Comparison of ENCODE assay signal across 23 cellular contexts in genomic region chr9:94210616-94211603, GRCh38. TPM values are rescaled to one million over a fixed set of nuclear protein-coding genes. Genes with fewer than 3 reads are reported as not detected.
A peak's percentile ranks its signal among the peaks of the same experiment; 100 is the strongest.
DNase-seq lines count a peak whose midpoint lies in the region; ATAC-seq and TF ChIP-seq lines count a peak whose summit lies in the region.
"Had no signal": no experiment of that assay in that cellular context is flagged by ENCODE, and none has a peak within 500 bp of the region (broad histone marks: within the 10 kb centered on the region; RNA-seq: fewer than 3 reads in every experiment).

No MANE protein-coding gene starts in this region.

- H3K4me3 Mint-ChIP-seq in endodermal cell (no peak overlapping the region), T-helper 17 cell (no peak overlapping the region)
- H3K4me3 Mint-ChIP-seq: activated CD4-positive, alpha-beta memory T cell treated with anti-CD3 and anti-CD28 coated beads for 36 hours; CD14-positive monocyte; natural killer cell treated with Interleukin-12 subunit alpha and Interleukin-12 subunit beta and Interleukin-15 and Interleukin-18, amount 100 ng/mL, for 72 hours; WTC11 had no signal

- POLR2A ChIA-PET in A673 (lab: Charles Lee; ENCODE audit: low non-redundant PET) = no interaction called here

- H3K9me3 ChIP-seq in A673 (ENCODE audit: low read depth, low read length, poor library complexity, severe bottlenecking) (peaks cover 6% of the 10 kb centered on the region), GM23248 (ENCODE audit: low read depth) (no peaks in the 10 kb centered on the region), endodermal cell (ENCODE audit: control insufficient read depth, low read length) (no peaks in the 10 kb centered on the region), T-helper 17 cell (ENCODE audit: control insufficient read depth, low read length, poor library complexity, severe bottlenecking) (no peaks in the 10 kb centered on the region)
- H3K9me3 ChIP-seq: adrenal gland, left lung, ovary, right atrium auricular region, upper lobe of right lung had no signal

- intact Hi-C loops in A673 (cut with micrococcal nuclease; ENCODE audit: unreplicated experiment) = loop anchor here (5.0 kb wide), 1 partner anchor 524 kb away; no protein-coding TSS in a partner anchor

- H3K4me1 Mint-ChIP-seq in endodermal cell = peaks cover 10% of the 10 kb centered on the region
- H3K4me1 Mint-ChIP-seq in T-helper 17 cell = peaks cover 4% of the 10 kb centered on the region

- in situ Hi-C loops in GM23248 (cut with MboI) = loop anchor here (10.0 to 25.0 kb wide), 3 partner anchors 196 to 524 kb away; no protein-coding TSS in a partner anchor

- H3K36me3 Mint-ChIP-seq in endodermal cell (ENCODE audit: low read depth) (no peaks in the 10 kb centered on the region), T-helper 17 cell (ENCODE audit: low read depth) (peaks cover 2% of the 10 kb centered on the region)
- H3K36me3 Mint-ChIP-seq: activated CD4-positive, alpha-beta memory T cell treated with anti-CD3 and anti-CD28 coated beads for 36 hours; CD14-positive monocyte; natural killer cell treated with Interleukin-12 subunit alpha and Interleukin-12 subunit beta and Interleukin-15 and Interleukin-18, amount 100 ng/mL, for 72 hours; WTC11 had no signal

- no peaks in the 10 kb centered on the region for H3K79me2 ChIP-seq in GM23248 (ENCODE audit: insufficient read depth)

- no peak for TF ChIP-seq CTCF in A673 (conservative IDR thresholded peaks at IDR 0.05; ENCODE audit: low read depth, low read length)
- no peak for TF ChIP-seq CTCF in epithelial cell of esophagus (IDR thresholded peaks at IDR 0.05; ENCODE audit: insufficient read depth, low read depth, low read length, missing control alignments)
- no peak for TF ChIP-seq CTCF in endodermal cell (conservative IDR thresholded peaks at IDR 0.05)

- no peaks in the 10 kb centered on the region for H3K27me3 Mint-ChIP-seq in endodermal cell (ENCODE audit: insufficient read depth)
- peaks cover 12% of the 10 kb centered on the region for H3K27me3 Mint-ChIP-seq in T-helper 17 cell

- no peaks in the 10 kb centered on the region for H3F3A ChIP-seq in GM23248 (ENCODE audit: insufficient read depth)

- H3K4me1 ChIP-seq in A673 (ENCODE audit: insufficient read depth, low read length, poor library complexity, severe bottlenecking) = peaks cover 12% of the 10 kb centered on the region
- no peaks in the 10 kb centered on the region; the same call in 1 of the 2 replicates for H3K4me1 ChIP-seq in GM23248 (ENCODE audit: insufficient read depth)
- no peaks in the 10 kb centered on the region for H3K4me1 ChIP-seq in endodermal cell (ENCODE audit: control insufficient read depth, insufficient read depth, low read length)
- H3K4me1 ChIP-seq: adrenal gland, right atrium auricular region, upper lobe of right lung had no signal

- H3K4me2 ChIP-seq in GM23248 (ENCODE audit: unreplicated experiment) = no peak overlapping the region
- H3K4me2 ChIP-seq: KMS-11 had no signal

- H3K4me3 ChIP-seq in A673 (ENCODE audit: low read depth, low read length, poor library complexity, severe bottlenecking) (no peak overlapping the region), GM23248 (no peak overlapping the region), epithelial cell of esophagus (ENCODE audit: low read length) (no peak overlapping the region), endodermal cell (ENCODE audit: low read length) (no peak overlapping the region)
- H3K4me3 ChIP-seq: adrenal gland, cardiac muscle cell, left lung, ovary, right atrium auricular region, upper lobe of right lung had no signal

- H4K20me1 ChIP-seq in GM23248 (ENCODE audit: insufficient read depth) = no peaks in the 10 kb centered on the region

- H3K36me3 ChIP-seq in A673 (ENCODE audit: insufficient read depth, low read length, poor library complexity, severe bottlenecking) = no peaks in the 10 kb centered on the region
- H3K36me3 ChIP-seq in GM23248 (ENCODE audit: low read depth) = no peaks in the 10 kb centered on the region
- no peaks in the 10 kb centered on the region for H3K36me3 ChIP-seq in endodermal cell (ENCODE audit: control insufficient read depth, insufficient read depth, low read length)
- H3K36me3 ChIP-seq: adrenal gland, cardiac muscle cell, left lung, ovary, right atrium auricular region, upper lobe of right lung had no signal

- no peak overlapping the region for H2AFZ ChIP-seq in GM23248

- H3K9ac ChIP-seq in GM23248 (no peak overlapping the region), endodermal cell (ENCODE audit: extremely low read depth, low read length, poor library complexity, severe bottlenecking) (no peak overlapping the region)
- H3K9ac ChIP-seq: KMS-11 had no signal

- DNase-seq in A673 (ENCODE audit: low spot score) (peak; percentile 60), GM23248 (peak; percentile 15), RPMI8226 (peak; percentile 13), epithelial cell of esophagus (ENCODE audit: low read depth) (peak; percentile 48), SW480 (ENCODE audit: low spot score) (no peak), endodermal cell (no peak), T-helper 17 cell (no peak)
- DNase-seq: activated CD4-positive, alpha-beta memory T cell treated with anti-CD3 and anti-CD28 coated beads for 36 hours; activated T-cell treated with anti-CD3 and anti-CD28 coated beads for 4 hours; adrenal gland; left lung; NCI-H1694 treated with DMSO at 0.1 percent for 48 hours; NCI-H345; ovary; T-helper 9 cell; upper lobe of right lung had no signal

- H3K9me3 Mint-ChIP-seq in endodermal cell = no peaks in the 10 kb centered on the region
- H3K9me3 Mint-ChIP-seq: activated CD4-positive, alpha-beta memory T cell treated with anti-CD3 and anti-CD28 coated beads for 36 hours; natural killer cell treated with Interleukin-12 subunit alpha and Interleukin-12 subunit beta and Interleukin-15 and Interleukin-18, amount 100 ng/mL, for 72 hours had no signal

- no peaks in the 10 kb centered on the region for H3K9me2 ChIP-seq in GM23248 (ENCODE audit: insufficient read depth)

- no TSS peak for BruUV-seq in A673 (replicated peaks; lab: Mats Ljungman, UMichigan)

- no peak overlapping the region for H3K27ac Mint-ChIP-seq in endodermal cell
- H3K27ac Mint-ChIP-seq in T-helper 17 cell = no peak overlapping the region
- H3K27ac Mint-ChIP-seq: activated CD4-positive, alpha-beta memory T cell treated with anti-CD3 and anti-CD28 coated beads for 36 hours; natural killer cell treated with Interleukin-12 subunit alpha and Interleukin-12 subunit beta and Interleukin-15 and Interleukin-18, amount 100 ng/mL, for 72 hours; WTC11 had no signal

- CTCF ChIA-PET in A673 (lab: Charles Lee) = interaction anchor here (0.7 kb wide), 1 partner anchor 105 kb away, joined by 3 read pairs; no protein-coding TSS in a partner anchor

- 61% methylated on average over 5 of the region's 5 CpGs for WGBS in GM23248 (ENCODE audit: low coverage in 1 of 2, low lambda C conversion rate in 2 of 2, missing lambda C conversion rate in 2 of 2), 2 experiments
- WGBS in endodermal cell (ENCODE audit: insufficient coverage in 1 of 2, insufficient read length in 1 of 2), 2 experiments = 88 to 100% methylated on average over 3 to 5 of the region's 5 CpGs

- peaks cover 4% of the 10 kb centered on the region for H3K27me3 ChIP-seq in A673 (replicated peaks; ENCODE audit: insufficient read depth, low read depth, low read length, poor library complexity)
- no peaks in the 10 kb centered on the region for H3K27me3 ChIP-seq in GM23248 (replicated peaks; ENCODE audit: insufficient read depth)
- no peaks in the 10 kb centered on the region for H3K27me3 ChIP-seq in endodermal cell (ENCODE audit: control insufficient read depth, insufficient read depth, low read length, poor library complexity, severe bottlenecking)
- H3K27me3 ChIP-seq: adrenal gland, cardiac muscle cell, left lung, ovary, right atrium auricular region, upper lobe of right lung had no signal

- H3K27ac ChIP-seq in A673 (ENCODE audit: low read depth, low read length, poor library complexity, severe bottlenecking) (no peak overlapping the region), GM23248 (no peak overlapping the region), endodermal cell (ENCODE audit: low read depth, low read length) (no peak overlapping the region)
- H3K27ac ChIP-seq: adrenal gland, cardiac muscle cell, KMS-11, left lung, ovary, right atrium auricular region, upper lobe of right lung had no signal

- no peak for ATAC-seq in T-helper 17 cell
- ATAC-seq: HCT116, left lung, upper lobe of right lung had no signal

RNA-seq across cellular contexts. Expression of gene ZNF169, which starts 48.2 kb away (rescaled TPM):
- 4.2 and 5.4 TPM in 2 replicates for total RNA-seq in A673 (2021)
- 0.54 and 1.8 TPM in 2 replicates for total RNA-seq in GM23248 (2014; rRNA removed; shearing (Covaris generic))
- 1.4 and 2.2 TPM in 2 replicates for polyA plus RNA-seq in GM23248 (2016; fragmentation: Nextera tagmentation; extraction: Ambion mirVana)
- 1 to 10 TPM; 7.7 to 7.8 TPM for total RNA-seq in endodermal cell
- 4.2 TPM for polyA plus RNA-seq in endodermal cell (2013, experiment 1 of 2)
- 5.8 TPM for polyA plus RNA-seq in endodermal cell (2013, experiment 2 of 2)
- total RNA-seq in T-helper 17 cell = 1 to 10 TPM; 3.4 to 5.3 TPM

Comparison
In these comparisons a context has a peak if more than half of its experiments do, and no peak if none do; other contexts are left out.
1. DNase-seq: peak in A673 (single experiment), GM23248 (single experiment), RPMI8226 (single experiment) and epithelial cell of esophagus (single experiment); none in SW480 (single experiment), endodermal cell (single experiment) and T-helper 17 cell (0 of 3).